In genomic region chrX:18410038-18410437, GRCh38 we compare ENCODE assay signal across 10 cellular contexts. TPM values are rescaled to one million over a fixed set of nuclear protein-coding genes. Genes with fewer than 3 reads are reported as not detected.
DNase-seq lines count a peak whose midpoint lies in the region; ATAC-seq and TF ChIP-seq lines count a peak whose summit lies in the region.
"Had no signal": no experiment of that assay in that cellular context is flagged by ENCODE, and none has a peak within 500 bp of the region (broad histone marks: within the 10 kb centered on the region; RNA-seq: fewer than 3 reads in every experiment).

No MANE protein-coding gene starts in this region.

- H3K9me2 ChIP-seq in HCT116 (ENCODE audit: insufficient read depth) = no peaks in the 10 kb centered on the region

- H3K9me3 ChIP-seq in HCT116 (ENCODE audit: control insufficient read depth in 1 of 2, insufficient read depth in 1 of 2, low read depth in 1 of 2, low read length in 2 of 2) = no peaks in the 10 kb centered on the region
- H3K9me3 ChIP-seq in esophagus muscularis mucosa = no peaks in the 10 kb centered on the region

- WGBS in esophagus muscularis mucosa = 77% methylated on average over 5 of the region's 5 CpGs

- TF ChIP-seq RAD21 in HCT116 (IDR thresholded peaks at IDR 0.05; ENCODE audit: low read depth) = peak; percentile 66

- no peaks in the 10 kb centered on the region for H4K20me1 ChIP-seq in HCT116 (ENCODE audit: insufficient read depth)

- no peaks in the 10 kb centered on the region for H3K36me3 ChIP-seq in HCT116 (ENCODE audit: control insufficient read depth in 1 of 2, insufficient read depth in 2 of 2, low read length in 2 of 2)
- no peaks in the 10 kb centered on the region for H3K36me3 ChIP-seq in esophagus muscularis mucosa

- intact Hi-C loops in HCT116 (cut with micrococcal nuclease) = loop anchor here (1.0 to 5.0 kb wide), 3 partner anchors 476 to 922 kb away; no protein-coding TSS in a partner anchor
- intact Hi-C loops in esophagus muscularis mucosa (cut with DNase I) = no loop called here

- CTCF ChIA-PET in HCT116 (lab: Charles Lee) = interaction anchor here (1.0 to 1.8 kb wide), 4 partner anchors 9 to 630 kb away, joined by 3 to 15 read pairs (median 4); partner anchors contain the start of gene CDKL5

- no peak overlapping the region for H3K4me2 ChIP-seq in HCT116 (ENCODE audit: low read length)

- no peak for TF ChIP-seq EP300 in esophagus muscularis mucosa (IDR thresholded peaks at IDR 0.05)

- RAD21 ChIA-PET in HCT116 (lab: Charles Lee; ENCODE audit: low non-redundant PET in 1 of 2, low total read pairs in 2 of 2, uncharacterized antibody in 2 of 2, unreplicated experiment in 2 of 2) = interaction anchor here in 1 of 2 experiments (0.9 kb wide), 2 partner anchors 305 to 924 kb away, joined by 3 read pairs; no protein-coding TSS in a partner anchor

- DNase-seq in HCT116 (ENCODE audit: low read depth, low spot score) = peak; percentile 21
- peak; percentile 51 for DNase-seq in astrocyte of the hippocampus (ENCODE audit: low read depth, low spot score)
- no peak for DNase-seq in left lobe of liver (ENCODE audit: low spot score)
- no peak for DNase-seq in esophagus muscularis mucosa (ENCODE audit: extremely low spot score)
- no peak for DNase-seq in AG08395 (ENCODE audit: low spot score)
- DNase-seq: activated CD8-positive, alpha-beta memory T cell treated with anti-CD3 and anti-CD28 coated beads for 24 hours; stimulated activated naive CD4-positive, alpha-beta T cell treated with Interleukin-2 at 50 U/mL for 16 hours had no signal

- H3K27ac ChIP-seq in C4-2B (no peak overlapping the region), HCT116 (ENCODE audit: low read depth, low read length) (no peak overlapping the region), esophagus muscularis mucosa (replicated peaks in 1 of 4) (no peak overlapping the region)

- no peak for TF ChIP-seq POLR2A in HCT116 (IDR thresholded peaks at IDR 0.05; ENCODE audit: borderline replicate concordance, extremely low read depth, insufficient read depth, insufficient read length)
- TF ChIP-seq POLR2A in esophagus muscularis mucosa (IDR thresholded peaks at IDR 0.05; ENCODE audit: low read depth) = no peak

- peak; percentile 64; the same call in 1 of the 2 replicates for ATAC-seq in HCT116
- ATAC-seq in left lobe of liver = peak; percentile 72
- no peak for ATAC-seq in HG03139 (IDR thresholded peaks at IDR 0.05; ENCODE audit: unreplicated experiment)
- no peak for ATAC-seq in GM18519 (IDR thresholded peaks at IDR 0.05; ENCODE audit: low FRiP score, unreplicated experiment)

- H3K4me3 ChIP-seq in HCT116 (replicated peaks in 1 of 2; ENCODE audit: low read depth in 1 of 2, low read length in 2 of 2) (no peak overlapping the region), esophagus muscularis mucosa (no peak overlapping the region)

- BruUV-seq in HCT116 (replicated peaks; lab: Mats Ljungman, UMichigan) = no TSS peak

- no peaks in the 10 kb centered on the region for H3K79me2 ChIP-seq in HCT116 (ENCODE audit: insufficient read depth, low read length)

- H3K27me3 ChIP-seq in HCT116 (ENCODE audit: insufficient read depth, low read length) (no peaks in the 10 kb centered on the region), esophagus muscularis mucosa (no peaks in the 10 kb centered on the region)

- TF ChIP-seq CTCF in C4-2B (conservative IDR thresholded peaks at IDR 0.05) = peak; percentile 41
- TF ChIP-seq CTCF in HCT116 (IDR thresholded peaks at IDR 0.05 in 2 of 3, conservative IDR thresholded peaks at IDR 0.05 in 1 of 3; ENCODE audit: borderline replicate concordance in 1 of 3, insufficient read depth in 1 of 3, low read depth in 2 of 3, low read length in 2 of 3) = peak; percentile 12 to 51 (median 37); a peak in 4 of 6 replicates
- TF ChIP-seq CTCF in esophagus muscularis mucosa (IDR thresholded peaks at IDR 0.05) = peak in 1 of 3 experiments; percentile 21

- no peak overlapping the region for H3K9ac ChIP-seq in HCT116 (ENCODE audit: low read length)

- H3K4me1 ChIP-seq in HCT116 (ENCODE audit: control insufficient read depth in 1 of 2, insufficient read depth in 2 of 2, low read length in 2 of 2) (no peaks in the 10 kb centered on the region), esophagus muscularis mucosa (no peaks in the 10 kb centered on the region)

- POLR2A ChIA-PET in HCT116 (lab: Charles Lee) = interaction anchor here (1.1 kb wide), 1 partner anchor 477 kb away, joined by 4 read pairs; no protein-coding TSS in a partner anchor

- H2AFZ ChIP-seq in HCT116 (ENCODE audit: low read depth, low read length, poor library complexity, severe bottlenecking) = no peak overlapping the region

TF ChIP-seq in HCT116, 20 proteins besides CTCF, POLR2A, EP300 and RAD21:
- TF ChIP-seq, protein P1, sequence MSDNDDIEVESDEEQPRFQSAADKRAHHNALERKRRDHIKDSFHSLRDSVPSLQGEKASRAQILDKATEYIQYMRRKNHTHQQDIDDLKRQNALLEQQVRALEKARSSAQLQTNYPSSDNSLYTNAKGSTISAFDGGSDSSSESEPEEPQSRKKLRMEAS (IDR thresholded peaks at IDR 0.05) = peak; percentile 31; the same call in 1 of the 2 replicates
- no peak for TF ChIP-seq EZH2phosphoT487 (IDR thresholded peaks at IDR 0.05; ENCODE audit: borderline replicate concordance)

RNA-seq across cellular contexts. Expression of gene CDKL5, which starts 15.4 kb away (rescaled TPM):
- total RNA-seq in HCT116 (2021; ENCODE audit: unreplicated experiment) = 2.5 TPM
- polyA plus RNA-seq in HCT116 (2012) = 0.65 and 0.75 TPM in 2 replicates
- 1.7 TPM for total RNA-seq in left lobe of liver
- 1 to 10 TPM; 3.7 to 6.5 (median 4.6) TPM for total RNA-seq in esophagus muscularis mucosa

RNA-seq across cellular contexts. Expression of gene SCML2, which starts 55.5 kb away (rescaled TPM):
- 5.2 TPM for total RNA-seq in HCT116 (2021; ENCODE audit: unreplicated experiment)
- 0.97 and 1.4 TPM in 2 replicates for polyA plus RNA-seq in HCT116 (2012)
- 0.60 TPM for total RNA-seq in left lobe of liver
- total RNA-seq in esophagus muscularis mucosa = 1 to 10 TPM in 3 of 4 donors, under 1 TPM in 1; 0.99 to 2.6 (median 1.7) TPM

Comparison
In these comparisons a context has a peak if more than half of its experiments do, and no peak if none do; other contexts are left out.
1. ATAC-seq: peak in HCT116 (single experiment) and left lobe of liver (single experiment); none in HG03139 (single experiment) and GM18519 (single experiment).
2. DNase-seq: peak in HCT116 (single experiment) and astrocyte of the hippocampus (single experiment); none in left lobe of liver (single experiment), esophagus muscularis mucosa (single experiment) and AG08395 (single experiment).